ENCODE assay signal across 8 cellular contexts in genomic region chr3:108090066-108090700, GRCh38. TPM values are rescaled to one million over a fixed set of nuclear protein-coding genes. Genes with fewer than 3 reads are reported as not detected.
A peak's percentile ranks its signal among the peaks of the same experiment; 100 is the strongest.
DNase-seq lines count a peak whose midpoint lies in the region; ATAC-seq lines count a peak whose summit lies in the region.

No MANE protein-coding gene starts in this region.

- intact Hi-C loops in left colon (cut with DNase I, micrococcal nuclease): no loop called here

- peak; percentile 63 for DNase-seq in COR-L47 (lab: John Stamatoyannopoulos, UW)
- DNase-seq in LoVo (ENCODE audit: low spot score): peak; percentile 6
- peak; percentile 30 for DNase-seq in activated CD4-positive, CD25-positive, alpha-beta regulatory T cell treated with anti-CD3 and anti-CD28 coated beads, Interleukin-2, amount 50 U/mL, for 16 hours (ENCODE audit: low read depth, low spot score)
- peak; percentile 77 for DNase-seq in central memory CD4-positive, alpha-beta T cell
- peak; percentile 31 to 58 for DNase-seq in left colon
- peak; percentile 19 to 44 (median 35) for DNase-seq in stimulated activated CD4-positive, alpha-beta T cell treated with anti-CD3 and anti-CD28 coated beads, Interleukin-1b, Interleukin-23, amount 100 ng/mL, for 24 hours (ENCODE audit: low read depth in 4 of 4, low spot score in 1 of 4)

- ATAC-seq in GM21576 (IDR thresholded peaks at IDR 0.05; ENCODE audit: unreplicated experiment) (peak; percentile 12), left colon (peak; percentile 12), HG02981 (IDR thresholded peaks at IDR 0.05; ENCODE audit: unreplicated experiment) (no peak)

RNA-seq across cellular contexts. Expression of gene CD47, which starts 0.6 kb away (rescaled TPM):
- total RNA-seq in left colon: 10 to 100 TPM; 71.1 to 81.3 TPM

Comparison
In these comparisons a context has a peak if more than half of its experiments do, and no peak if none do; other contexts are left out.
1. DNase-seq: peak in every context shown above with its lines; median percentile 77 in central memory CD4-positive, alpha-beta T cell; 63 in COR-L47; 44 in left colon; 35 in stimulated activated CD4-positive, alpha-beta T cell treated with anti-CD3 and anti-CD28 coated beads, Interleukin-1b, Interleukin-23, amount 100 ng/mL, for 24 hours; 30 in activated CD4-positive, CD25-positive, alpha-beta regulatory T cell treated with anti-CD3 and anti-CD28 coated beads, Interleukin-2, amount 50 U/mL, for 16 hours; 6 in LoVo.